ENCODE assay signal across 8 cellular contexts in genomic region chr7:50068026-50068425, GRCh38. TPM values are rescaled to one million over a fixed set of nuclear protein-coding genes. Genes with fewer than 3 reads are reported as not detected.
DNase-seq lines count a peak whose midpoint lies in the region; ATAC-seq and TF ChIP-seq lines count a peak whose summit lies in the region.

No MANE protein-coding gene starts in this region.

- peak; percentile 13 for DNase-seq in ELF-1 (ENCODE audit: low read depth, low spot score)
- DNase-seq in RWPE2 (ENCODE audit: low spot score), result no peak
- no peak for DNase-seq in mucosa of gallbladder (ENCODE audit: low spot score)
- DNase-seq in activated CD4-positive, CD25-positive, alpha-beta regulatory T cell treated with anti-CD3 and anti-CD28 coated beads, Interleukin-2, amount 50 U/mL, for 72 hours, result no peak

- H3K9me3 ChIP-seq in RWPE2 (ENCODE audit: severe bottlenecking) (no peaks in the 10 kb centered on the region), esophagus (ENCODE audit: control insufficient read depth in 2 of 2, insufficient read depth in 1 of 2, low read depth in 1 of 2, low read length in 1 of 2) (no peaks in the 10 kb centered on the region), skeletal muscle tissue (ENCODE audit: control insufficient read depth in 3 of 3, low read length in 3 of 3) (peaks cover 0 to 3% (median 3%) of the 10 kb centered on the region in 3 donors)

- H3K27ac ChIP-seq in RWPE2 (ENCODE audit: poor library complexity, severe bottlenecking), result no peak overlapping the region
- H3K27ac ChIP-seq in esophagus (ENCODE audit: low read depth in 2 of 2, low read length in 1 of 2), result peak overlapping the region; percentile 64 to 83
- H3K27ac ChIP-seq in skeletal muscle tissue (ENCODE audit: low read depth, low read length), result no peak overlapping the region

- H3K4me1 ChIP-seq in RWPE2 (ENCODE audit: insufficient read depth, poor library complexity, severe bottlenecking), result peaks cover 2% of the 10 kb centered on the region
- H3K4me1 ChIP-seq in esophagus (ENCODE audit: control insufficient read depth in 2 of 2, insufficient read depth in 2 of 2, low read length in 1 of 2), result no peaks in the 10 kb centered on the region
- peaks cover 12 to 20% (median 15%) of the 10 kb centered on the region in 3 donors for H3K4me1 ChIP-seq in skeletal muscle tissue (ENCODE audit: control insufficient read depth in 3 of 3, insufficient read depth in 3 of 3, low read length in 3 of 3)

- peak; percentile 45 for ATAC-seq in HG02678 (IDR thresholded peaks at IDR 0.05; ENCODE audit: unreplicated experiment)
- peak; percentile 41; the same call in 2 of the 3 replicates for ATAC-seq in RWPE2 (ENCODE audit: low read depth)
- ATAC-seq in GM19324 (IDR thresholded peaks at IDR 0.05; ENCODE audit: low FRiP score, unreplicated experiment), result no peak

- H3K36me3 ChIP-seq in RWPE2 (ENCODE audit: low read depth) (no peaks in the 10 kb centered on the region), esophagus (ENCODE audit: control insufficient read depth in 2 of 2, insufficient read depth in 2 of 2, low read length in 1 of 2) (no peaks in the 10 kb centered on the region), skeletal muscle tissue (ENCODE audit: control insufficient read depth in 3 of 3, insufficient read depth in 3 of 3, low read length in 3 of 3) (no peaks in the 10 kb centered on the region)

- whole genome bisulfite sequencing in esophagus, 2 donors, result 13 to 21% methylated on average over 2 of the region's 2 CpGs

- no peak overlapping the region for H3K4me3 ChIP-seq in RWPE2 (ENCODE audit: severe bottlenecking)
- no peak overlapping the region for H3K4me3 ChIP-seq in esophagus (ENCODE audit: low read depth in 1 of 2, low read length in 2 of 2)
- peak overlapping the region; percentile 72 to 91 (median 74) for H3K4me3 ChIP-seq in skeletal muscle tissue (ENCODE audit: low read length in 3 of 3)

- H3K9ac ChIP-seq in skeletal muscle tissue (ENCODE audit: low read depth in 1 of 3, low read length in 3 of 3), result peak overlapping the region; percentile 76 to 84 (median 83)

- H3K27me3 ChIP-seq in RWPE2 (ENCODE audit: insufficient read depth, poor library complexity, severe bottlenecking) (no peaks in the 10 kb centered on the region), esophagus (ENCODE audit: control insufficient read depth in 1 of 2, insufficient read depth in 2 of 2, low read length in 2 of 2) (no peaks in the 10 kb centered on the region), skeletal muscle tissue (ENCODE audit: control insufficient read depth in 3 of 3, insufficient read depth in 3 of 3, low read length in 3 of 3) (no peaks in the 10 kb centered on the region)

- peak; percentile 15 for TF ChIP-seq CTCF in RWPE2 (IDR thresholded peaks at IDR 0.05; ENCODE audit: poor library complexity, severe bottlenecking)

RNA-seq across cellular contexts. Expression of gene ZPBP, which starts 25.0 kb away (rescaled TPM):
- not detected for polyA plus RNA-seq in esophagus
- not detected for total RNA-seq in skeletal muscle tissue
- total RNA-seq in mucosa of gallbladder, result not detected

Comparison
In these comparisons a context has a peak if more than half of its experiments do, and no peak if none do; other contexts are left out.
1. H3K27ac ChIP-seq: peak in esophagus (2 of 2); none in RWPE2 (single experiment) and skeletal muscle tissue (single experiment).
2. H3K4me3 ChIP-seq: peak in skeletal muscle tissue (3 of 3); none in RWPE2 (single experiment) and esophagus (0 of 2).